In genomic region chr21:45296638-45297037, GRCh38 we compare ENCODE assay signal across 2 cellular contexts.
TF ChIP-seq lines count a peak whose summit lies in the region.

No MANE protein-coding gene starts in this region.

TF ChIP-seq in IMR-90, 13 proteins besides CTCF, POLR2A, EP300 and RAD21:
- TF ChIP-seq MAZ (IDR thresholded peaks at IDR 0.05; ENCODE audit: borderline replicate concordance, low read depth, low read length) (no peak), NFE2L2 (IDR thresholded peaks at IDR 0.05; ENCODE audit: low read depth, low read length) (no peak), BHLHE40 (IDR thresholded peaks at IDR 0.05; ENCODE audit: low read depth, low read length) (no peak), USF2 (IDR thresholded peaks at IDR 0.05; ENCODE audit: low read depth, low read length) (no peak), FOS (IDR thresholded peaks at IDR 0.05; ENCODE audit: low read depth, low read length) (no peak), ELK1 (IDR thresholded peaks at IDR 0.05; ENCODE audit: borderline replicate concordance, low read depth, low read length) (no peak), MAFK (IDR thresholded peaks at IDR 0.05; ENCODE audit: low read depth, low read length) (no peak), CHD1 (IDR thresholded peaks at IDR 0.05; ENCODE audit: low read depth, low read length) (no peak), RCOR1 (IDR thresholded peaks at IDR 0.05; ENCODE audit: insufficient replicate concordance, low read length) (no peak), CEBPB (IDR thresholded peaks at IDR 0.05; ENCODE audit: low read depth, low read length) (no peak), MXI1 (IDR thresholded peaks at IDR 0.05; ENCODE audit: borderline replicate concordance, low read depth, low read length) (no peak), SMC3 (IDR thresholded peaks at IDR 0.05; ENCODE audit: low read depth, low read length) (no peak), RFX5 (IDR thresholded peaks at IDR 0.05; ENCODE audit: low read depth, low read length) (no peak)
TF ChIP-seq in IMR-90: peak in this region for 0.

TF ChIP-seq in K562, 482 proteins besides CTCF, POLR2A, EP300 and RAD21:
- no peak for TF ChIP-seq FOXK2 (conservative IDR thresholded peaks at IDR 0.05 in 1 of 2, IDR thresholded peaks at IDR 0.05 in 1 of 2; ENCODE audit: low read depth in 2 of 2)
- TF ChIP-seq ZBTB40 (IDR thresholded peaks at IDR 0.05) = peak; percentile 91
- peak; percentile 80 for TF ChIP-seq ZBTB40 (CRISPR knock-in tag; IDR thresholded peaks at IDR 0.05)
- TF ChIP-seq JUN (IDR thresholded peaks at IDR 0.05; ENCODE audit: borderline replicate concordance, low read depth, low read length) = no peak
- no peak for TF ChIP-seq JUN (CRISPR knock-in tag; IDR thresholded peaks at IDR 0.05; ENCODE audit: borderline replicate concordance)
- TF ChIP-seq NR2C1 (IDR thresholded peaks at IDR 0.05) = no peak
- no peak for TF ChIP-seq NR2C1 (tag; IDR thresholded peaks at IDR 0.05)
- no peak for TF ChIP-seq TOE1 (IDR thresholded peaks at IDR 0.05; ENCODE audit: borderline replicate concordance)
- no peak for TF ChIP-seq TOE1 (CRISPR knock-in tag; IDR thresholded peaks at IDR 0.05; ENCODE audit: borderline replicate concordance, low read depth)
- TF ChIP-seq TFAM (CRISPR knock-in tag; conservative IDR thresholded peaks at IDR 0.05) = no peak
